14 cellular contexts compared by ENCODE assay signal in genomic region chr7:146655928-146656797, GRCh38.
DNase-seq lines count a peak whose midpoint lies in the region; ATAC-seq and TF ChIP-seq lines count a peak whose summit lies in the region.
"Had no signal": no experiment of that assay in that cellular context is flagged by ENCODE, and none has a peak within 500 bp of the region (broad histone marks: within the 10 kb centered on the region; RNA-seq: fewer than 3 reads in every experiment).

No MANE protein-coding gene starts in this region.

- H3K27ac ChIP-seq in SK-N-SH (ENCODE audit: low read depth in 2 of 2, low read length in 1 of 2), result no peak overlapping the region
- H3K27ac ChIP-seq: A549, spleen had no signal

- peaks cover 0 to 17% of the 10 kb centered on the region in 2 experiments; a peak in 2 of 4 replicates for H3K4me1 ChIP-seq in SK-N-SH (ENCODE audit: control insufficient read depth in 1 of 2, insufficient read depth in 2 of 2, low read depth in 1 of 2, low read length in 1 of 2)
- H3K4me1 ChIP-seq: A549, spleen had no signal

- no peak overlapping the region for H3K4me2 ChIP-seq in SK-N-SH
- H3K4me2 ChIP-seq: A549 had no signal

- no peak for TF ChIP-seq CTCF in SK-N-SH (IDR thresholded peaks at IDR 0.05)

- H3K79me2 ChIP-seq in SK-N-SH (ENCODE audit: insufficient read depth), result no peaks in the 10 kb centered on the region

- WGBS in SK-N-SH (ENCODE audit: low lambda C conversion rate), result 34% methylated on average over 9 of the region's 9 CpGs

- TF ChIP-seq RAD21 in SK-N-SH (IDR thresholded peaks at IDR 0.05; ENCODE audit: low read length), result no peak

- H3K9me3 ChIP-seq in SK-N-SH (no peaks in the 10 kb centered on the region), MG63 (no peaks in the 10 kb centered on the region)
- H3K9me3 ChIP-seq: A549, spleen had no signal

- no peaks in the 10 kb centered on the region for H4K20me1 ChIP-seq in SK-N-SH (ENCODE audit: insufficient read depth)

- H3K9me2 ChIP-seq in SK-N-SH, result no peaks in the 10 kb centered on the region

- TF ChIP-seq EP300 in SK-N-SH (IDR thresholded peaks at IDR 0.05; ENCODE audit: borderline replicate concordance in 1 of 2, low read depth in 1 of 2, low read length in 1 of 2), result no peak

- ATAC-seq in SK-N-SH treated with all-trans-retinoic acid at 6 μM for 48 hours (no peak), HG03442 (IDR thresholded peaks at IDR 0.05; ENCODE audit: unreplicated experiment) (no peak)
- ATAC-seq: A549; HepG2; stimulated activated memory B cell treated with anti-CD40 and anti-IgM and Interleukin-4, amounts not matched to agents 10 μg/mL and 1 μg/mL and 100 μg/mL, for 72 hours had no signal

- H3K36me3 ChIP-seq in SK-N-SH (replicated peaks in 1 of 2; ENCODE audit: control insufficient read depth in 1 of 2, insufficient read depth in 2 of 2, low read length in 1 of 2) (no peaks in the 10 kb centered on the region), MG63 (no peaks in the 10 kb centered on the region)
- H3K36me3 ChIP-seq: spleen had no signal

- H3K4me3 ChIP-seq in SK-N-SH (ENCODE audit: low read depth in 2 of 2, low read length in 1 of 2) (no peak overlapping the region), MG63 (no peak overlapping the region)
- H3K4me3 ChIP-seq: A549, spleen had no signal

- CTCF ChIA-PET in SK-N-SH (lab: Yijun Ruan, JAX), result interaction anchor here (1.0 to 1.2 kb wide), 2 partner anchors 322 to 544 kb away, joined by 3 read pairs; no protein-coding TSS in a partner anchor

- no peak overlapping the region for H2AFZ ChIP-seq in SK-N-SH (ENCODE audit: low read depth)

- no peaks in the 10 kb centered on the region for H3K27me3 ChIP-seq in SK-N-SH (ENCODE audit: insufficient read depth)
- H3K27me3 ChIP-seq in MG63, result no peaks in the 10 kb centered on the region
- H3K27me3 ChIP-seq: spleen had no signal

- no peaks in the 10 kb centered on the region for H3F3A ChIP-seq in SK-N-SH (replicated peaks; ENCODE audit: insufficient read depth)

- DNase-seq in SK-N-SH, result no peak
- peak; percentile 60 for DNase-seq in NCI-H2107 (lab: John Stamatoyannopoulos, UW)
- DNase-seq in RPMI8226, result peak; percentile 93
- peak; percentile 0 for DNase-seq in renal cortical epithelial cell (ENCODE audit: low read depth)
- DNase-seq in mucosa of gallbladder (ENCODE audit: low spot score), result no peak
- no peak for DNase-seq in MG63
- DNase-seq: dermis blood vessel endothelial cell, hippocampal formation, spleen had no signal

- no peak overlapping the region for H3K9ac ChIP-seq in SK-N-SH

- POLR2A ChIA-PET in SK-N-SH (lab: Yijun Ruan, JAX), result no interaction called here

TF ChIP-seq in SK-N-SH treated with all-trans-retinoic acid at 6 μM for 48 hours, 23 proteins besides CTCF, POLR2A, EP300 and RAD21:
- TF ChIP-seq, protein P1, sequence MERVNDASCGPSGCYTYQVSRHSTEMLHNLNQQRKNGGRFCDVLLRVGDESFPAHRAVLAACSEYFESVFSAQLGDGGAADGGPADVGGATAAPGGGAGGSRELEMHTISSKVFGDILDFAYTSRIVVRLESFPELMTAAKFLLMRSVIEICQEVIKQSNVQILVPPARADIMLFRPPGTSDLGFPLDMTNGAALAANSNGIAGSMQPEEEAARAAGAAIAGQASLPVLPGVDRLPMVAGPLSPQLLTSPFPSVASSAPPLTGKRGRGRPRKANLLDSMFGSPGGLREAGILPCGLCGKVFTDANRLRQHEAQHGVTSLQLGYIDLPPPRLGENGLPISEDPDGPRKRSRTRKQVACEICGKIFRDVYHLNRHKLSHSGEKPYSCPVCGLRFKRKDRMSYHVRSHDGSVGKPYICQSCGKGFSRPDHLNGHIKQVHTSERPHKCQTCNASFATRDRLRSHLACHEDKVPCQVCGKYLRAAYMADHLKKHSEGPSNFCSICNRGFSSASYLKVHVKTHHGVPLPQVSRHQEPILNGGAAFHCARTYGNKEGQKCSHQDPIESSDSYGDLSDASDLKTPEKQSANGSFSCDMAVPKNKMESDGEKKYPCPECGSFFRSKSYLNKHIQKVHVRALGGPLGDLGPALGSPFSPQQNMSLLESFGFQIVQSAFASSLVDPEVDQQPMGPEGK (CRISPR knock-in tag; IDR thresholded peaks at IDR 0.05; ENCODE audit: borderline replicate concordance), result peak; percentile 72; the same call in 1 of the 2 replicates
- TF ChIP-seq BACH2 (CRISPR knock-in tag; IDR thresholded peaks at IDR 0.05; ENCODE audit: borderline replicate concordance) (no peak), ISL1 (CRISPR knock-in tag; IDR thresholded peaks at IDR 0.05) (peak; percentile 91), ZNF70 (CRISPR knock-in tag; IDR thresholded peaks at IDR 0.05) (no peak), ZC3H10 (CRISPR knock-in tag; IDR thresholded peaks at IDR 0.05) (peak; percentile 47; the same call in 1 of the 2 replicates)
TF ChIP-seq in SK-N-SH treated with all-trans-retinoic acid at 6 μM for 48 hours: peak in this region for 3.

TF ChIP-seq in SK-N-SH, 30 proteins besides CTCF, POLR2A, EP300 and RAD21:
- TF ChIP-seq EZH2phosphoT487 (IDR thresholded peaks at IDR 0.05; ENCODE audit: borderline replicate concordance, low read depth) (no peak), FOSL2 (IDR thresholded peaks at IDR 0.05; ENCODE audit: borderline replicate concordance, low read depth) (no peak), CHD2 (IDR thresholded peaks at IDR 0.05; ENCODE audit: low read length, partially characterized antibody) (no peak), MXI1 (IDR thresholded peaks at IDR 0.05; ENCODE audit: low read depth, low read length) (no peak), GATA2 (CRISPR knock-in tag; IDR thresholded peaks at IDR 0.05) (no peak), PBX3 (IDR thresholded peaks at IDR 0.05) (no peak), MEF2A (IDR thresholded peaks at IDR 0.05; ENCODE audit: borderline replicate concordance, low read depth) (no peak)

Comparison
In these comparisons a context has a peak if more than half of its experiments do, and no peak if none do; other contexts are left out.
1. DNase-seq: peak in NCI-H2107 (single experiment), RPMI8226 (single experiment) and renal cortical epithelial cell (single experiment); none in SK-N-SH (single experiment), mucosa of gallbladder (single experiment) and MG63 (single experiment).